In the genomic region with DNA sequence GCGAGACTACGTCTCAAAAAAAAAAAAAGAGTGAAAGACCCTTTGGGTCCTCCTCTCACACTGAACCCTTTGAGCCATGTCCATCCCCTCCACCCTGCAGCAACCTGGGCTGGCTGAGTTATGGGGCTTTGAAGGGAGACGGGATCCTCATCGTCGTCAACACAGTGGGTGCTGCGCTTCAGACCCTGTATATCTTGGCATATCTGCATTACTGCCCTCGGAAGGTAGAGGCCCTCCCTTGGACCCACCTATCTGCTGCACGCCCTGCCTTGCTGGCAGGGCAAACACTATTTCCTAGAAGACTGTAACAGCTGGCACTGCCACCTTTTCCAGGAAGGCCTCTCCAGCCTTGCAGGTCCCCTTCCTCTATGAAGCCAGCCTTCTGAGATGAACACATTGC, we compare ENCODE assay signal across 8 cellular contexts. TPM values are rescaled to one million over a fixed set of nuclear protein-coding genes. Genes with fewer than 3 reads are reported as not detected.
DNase-seq lines count a peak whose midpoint lies in the region; ATAC-seq and TF ChIP-seq lines count a peak whose summit lies in the region.

No MANE protein-coding gene starts in this region.

- H3K4me1 ChIP-seq in prostate gland (replicated peaks), result peaks cover 28% of the 10 kb centered on the region

- TF ChIP-seq POLR2A in prostate gland (IDR thresholded peaks at IDR 0.05), result no peak

- intact Hi-C loops in prostate gland (cut with DNase I), result no loop called here

- H3K9me3 ChIP-seq in SK-N-MC (ENCODE audit: low read depth, low read length) (no peaks in the 10 kb centered on the region), prostate gland (no peaks in the 10 kb centered on the region)

- H3K36me3 ChIP-seq in H7 (replicated peaks; ENCODE audit: control insufficient read depth, insufficient read depth, low read length), result peaks cover 2% of the 10 kb centered on the region; the same call in 1 of the 2 replicates
- H3K36me3 ChIP-seq in SK-N-MC (ENCODE audit: insufficient read depth, low read length), result peaks cover 18% of the 10 kb centered on the region
- peaks cover 5 to 15% of the 10 kb centered on the region in 2 donors for H3K36me3 ChIP-seq in prostate gland

- peak overlapping the region; percentile 5; the same call in 1 of the 2 replicates for H3K27ac ChIP-seq in SK-N-MC
- peak overlapping the region; percentile 94 to 97 for H3K27ac ChIP-seq in prostate gland

- H3K9ac ChIP-seq in SK-N-MC (ENCODE audit: insufficient read length), result no peak overlapping the region

- ATAC-seq in HG03045 (IDR thresholded peaks at IDR 0.05; ENCODE audit: unreplicated experiment), result no peak

- WGBS in prostate gland, result 35% methylated on average over 8 of the region's 8 CpGs

- TF ChIP-seq CTCF in epithelial cell of proximal tubule (conservative IDR thresholded peaks at IDR 0.05; ENCODE audit: low read depth, low read length) (no peak), prostate gland (IDR thresholded peaks at IDR 0.05) (no peak)

- peak overlapping the region; percentile 37 for H3K4me3 ChIP-seq in H7 (ENCODE audit: insufficient read depth, low read depth, low read length)
- peak overlapping the region; percentile 83 for H3K4me3 ChIP-seq in SK-N-MC
- peak overlapping the region; percentile 87 for H3K4me3 ChIP-seq in epithelial cell of proximal tubule (ENCODE audit: low read depth, low read length)
- peak overlapping the region; percentile 49 to 58 for H3K4me3 ChIP-seq in prostate gland

- H3K27me3 ChIP-seq in H7 (ENCODE audit: control insufficient read depth, insufficient read depth, low read length) (no peaks in the 10 kb centered on the region), prostate gland (replicated peaks; ENCODE audit: insufficient read depth) (no peaks in the 10 kb centered on the region)

- DNase-seq in H7 (peak; percentile 55), SK-N-MC (ENCODE audit: low read depth, low spot score) (no peak), epithelial cell of proximal tubule (ENCODE audit: low read depth) (no peak), prostate gland (ENCODE audit: low spot score) (no peak), DMS153 (lab: John Stamatoyannopoulos, UW) (no peak), SW480 (ENCODE audit: low spot score) (no peak), foreskin melanocyte (no peak)

RNA-seq across cellular contexts. Expression of a gene that starts 1.1 kb away (rescaled TPM):
- total RNA-seq in H7 (2014; rRNA removed; shearing (Covaris generic)), result 73.7 and 79.2 TPM in 2 replicates
- 32.7 and 37.7 TPM in 2 replicates for total RNA-seq in epithelial cell of proximal tubule
- total RNA-seq in prostate gland, result 10 to 100 TPM; 26.6 to 48.0 TPM

RNA-seq across cellular contexts. Expression of a gene that starts 3.6 kb away (rescaled TPM):
- 119 and 193 TPM in 2 replicates for total RNA-seq in H7 (2014; rRNA removed; shearing (Covaris generic))
- total RNA-seq in epithelial cell of proximal tubule (28.6 and 77.8 TPM in 2 replicates), prostate gland (10 to 100 TPM; 93.6 to 97.0 TPM)

RNA-seq across cellular contexts. Expression of a gene that starts 9.1 kb away (rescaled TPM):
- 4.9 and 6.4 TPM in 2 replicates for total RNA-seq in H7 (2014; rRNA removed; shearing (Covaris generic))
- total RNA-seq in epithelial cell of proximal tubule (26.3 and 45.3 TPM in 2 replicates), prostate gland (100 to 1,000 TPM in 1 of 2 donors, 10 to 100 TPM in 1; 85.1 to 132 TPM)

RNA-seq across cellular contexts. Expression of a gene that starts 36.4 kb away (rescaled TPM):
- total RNA-seq in H7 (2014; rRNA removed; shearing (Covaris generic)), result 165 and 204 TPM in 2 replicates
- total RNA-seq in epithelial cell of proximal tubule (170 and 193 TPM in 2 replicates), prostate gland (100 to 1,000 TPM; 111 to 236 TPM)

RNA-seq across cellular contexts. Expression of a gene that starts 36.9 kb away (rescaled TPM):
- total RNA-seq in H7 (2014; rRNA removed; shearing (Covaris generic)), result 9.9 and 11.1 TPM in 2 replicates
- total RNA-seq in epithelial cell of proximal tubule, result 3.4 and 9.4 TPM in 2 replicates
- total RNA-seq in prostate gland, result 1 to 10 TPM in 1 of 2 donors, under 1 TPM in 1; 0.14 to 1.6 TPM

Comparison
In these comparisons a context has a peak if more than half of its experiments do, and no peak if none do; other contexts are left out.
1. H3K4me3 ChIP-seq: peak in every context shown above with its lines; median percentile 87 in epithelial cell of proximal tubule; 83 in SK-N-MC; 54 in prostate gland; 37 in H7.